In genomic region chr15:93253656-93254055, GRCh38 we compare ENCODE assay signal across 24 cellular contexts.
DNase-seq lines count a peak whose midpoint lies in the region; ATAC-seq and TF ChIP-seq lines count a peak whose summit lies in the region.
"Had no signal": no experiment of that assay in that cellular context is flagged by ENCODE, and none has a peak within 500 bp of the region (broad histone marks: within the 10 kb centered on the region; RNA-seq: fewer than 3 reads in every experiment).

No MANE protein-coding gene starts in this region.

- DNase-seq in heart left ventricle (peak in 3 of 5 donors; percentile 40 to 72 (median 61)), right atrium auricular region (ENCODE audit: low spot score) (no peak), NCI-H524 treated with DMSO at 0.1 percent for 48 hours (lab: John Stamatoyannopoulos, UW) (peak; percentile 95), left ventricle myocardium inferior (peak; percentile 54), posterior vena cava (ENCODE audit: low spot score) (peak; percentile 73), NCI-H2196 (lab: John Stamatoyannopoulos, UW; ENCODE audit: unreplicated experiment) (no peak), ACHN (no peak)
- DNase-seq: BE2C; CD4-positive, alpha-beta T cell; DMS79; EL; GDM1; GOT3; HCEC 1CT; KBM-7; MG63; NCI-H2029 treated with DMSO at 0.1 percent for 48 hours; NCI-H345; NCI-H510A treated with DMSO at 0.1 percent for 48 hours; NCI-H774; PC-9; SHP77; T-helper 1 cell had no signal

- H3K9me3 ChIP-seq in heart left ventricle (no peaks in the 10 kb centered on the region), right atrium auricular region (no peaks in the 10 kb centered on the region), left ventricle myocardium inferior (replicated peaks) (no peaks in the 10 kb centered on the region)
- H3K9me3 ChIP-seq: BE2C, MG63 had no signal

- no peaks in the 10 kb centered on the region for H3K36me3 ChIP-seq in heart left ventricle
- no peaks in the 10 kb centered on the region for H3K36me3 ChIP-seq in right atrium auricular region
- H3K36me3 ChIP-seq in left ventricle myocardium inferior: no peaks in the 10 kb centered on the region
- H3K36me3 ChIP-seq: BE2C, MG63 had no signal

- H3K4me1 ChIP-seq in heart left ventricle (peaks cover 0 to 42% (median 10%) of the 10 kb centered on the region in 12 donors), right atrium auricular region (peaks cover 0 to 7% of the 10 kb centered on the region in 2 donors), left ventricle myocardium inferior (peaks cover 49% of the 10 kb centered on the region)
- H3K4me1 ChIP-seq: BE2C had no signal

- no peak for TF ChIP-seq CTCF in heart left ventricle (IDR thresholded peaks at IDR 0.05)
- no peak for TF ChIP-seq CTCF in right atrium auricular region (IDR thresholded peaks at IDR 0.05)
- no peak for TF ChIP-seq CTCF in left ventricle myocardium inferior (IDR thresholded peaks at IDR 0.05; ENCODE audit: borderline replicate concordance)

- 62 to 76% (median 73%) methylated on average over 5 of the region's 5 CpGs for WGBS in heart left ventricle, 4 donors

- H3K27me3 ChIP-seq in heart left ventricle (no peaks in the 10 kb centered on the region), right atrium auricular region (no peaks in the 10 kb centered on the region), left ventricle myocardium inferior (ENCODE audit: low read depth) (no peaks in the 10 kb centered on the region)
- H3K27me3 ChIP-seq: BE2C, MG63 had no signal

- in situ Hi-C loops in ACHN (cut with HindIII; ENCODE audit: low pct_ligation_motif_present, low pct_unique_long_range_greater_than_20kb, low sequenced_read_pairs): no loop called here

- H3K4me3 ChIP-seq in heart left ventricle (no peak overlapping the region), right atrium auricular region (no peak overlapping the region), left ventricle myocardium inferior (no peak overlapping the region)
- H3K4me3 ChIP-seq: GM12878, MG63, PC-9 had no signal

- TF ChIP-seq POLR2A in heart left ventricle (IDR thresholded peaks at IDR 0.05): no peak

- intact Hi-C loops in heart left ventricle (cut with DNase I): loop anchor here in 3 of 10 donors (5.0 to 10.0 kb wide), 2 partner anchors 71 to 161 kb away; no protein-coding TSS in a partner anchor
- intact Hi-C loops in left ventricle myocardium inferior (cut with micrococcal nuclease): no loop called here
- intact Hi-C loops in posterior vena cava (cut with DNase I): no loop called here

- peak in 2 of 4 donors; percentile 21 to 60 for ATAC-seq in heart left ventricle
- ATAC-seq: GM12878 had no signal

- H3K27ac ChIP-seq in heart left ventricle: peak overlapping the region in 1 of 12 donors; percentile 9
- no peak overlapping the region for H3K27ac ChIP-seq in right atrium auricular region
- peak overlapping the region; percentile 60 for H3K27ac ChIP-seq in left ventricle myocardium inferior (replicated peaks)
- H3K27ac ChIP-seq: PC-9 had no signal

Comparison
In these comparisons a context has a peak if more than half of its experiments do, and no peak if none do; other contexts are left out.
1. DNase-seq: peak in heart left ventricle (3 of 5), NCI-H524 treated with DMSO at 0.1 percent for 48 hours (single experiment), left ventricle myocardium inferior (single experiment) and posterior vena cava (single experiment); none in right atrium auricular region (single experiment), NCI-H2196 (single experiment) and ACHN (single experiment).